In genomic region chr17:81241648-81242420, GRCh38 we compare ENCODE assay signal across 8 cellular contexts. TPM values are rescaled to one million over a fixed set of nuclear protein-coding genes. Genes with fewer than 3 reads are reported as not detected.
DNase-seq lines count a peak whose midpoint lies in the region; ATAC-seq and TF ChIP-seq lines count a peak whose summit lies in the region.

No MANE protein-coding gene starts in this region.

- TF ChIP-seq CTCF in CD4-positive, alpha-beta T cell (IDR thresholded peaks at IDR 0.05): peak; percentile 40
- TF ChIP-seq CTCF in H9 (conservative IDR thresholded peaks at IDR 0.05): peak; percentile 94

- H3K4ac ChIP-seq in H9 (ENCODE audit: low read depth, low read length): no peak overlapping the region

- peaks cover 3% of the 10 kb centered on the region for H4K20me1 ChIP-seq in H9 (ENCODE audit: control insufficient read depth, insufficient read depth, insufficient read length)

- no peak overlapping the region for H3K27ac ChIP-seq in CD4-positive, alpha-beta T cell (ENCODE audit: low read depth, low read length)
- no peak overlapping the region for H3K27ac ChIP-seq in H9 (ENCODE audit: insufficient read length, low read depth, low read length)

- H3K4me3 Mint-ChIP-seq in CD4-positive, alpha-beta T cell: peak overlapping the region; percentile 90
- peak overlapping the region; percentile 4 to 32; a peak in 2 of 5 replicates for H3K4me3 Mint-ChIP-seq in H9
- peak overlapping the region; percentile 92 for H3K4me3 Mint-ChIP-seq in activated naive CD8-positive, alpha-beta T cell treated with anti-CD3 and anti-CD28 coated beads, Interleukin-2, amount 50 U/mL, for 24 hours

- no peak overlapping the region for H2BK15ac ChIP-seq in H9 (ENCODE audit: low read depth, low read length)

- H3K4me1 Mint-ChIP-seq in CD4-positive, alpha-beta T cell (ENCODE audit: low read depth): peaks cover 35% of the 10 kb centered on the region
- peaks cover 19 to 32% of the 10 kb centered on the region in 2 experiments for H3K4me1 Mint-ChIP-seq in H9
- H3K4me1 Mint-ChIP-seq in activated naive CD8-positive, alpha-beta T cell treated with anti-CD3 and anti-CD28 coated beads, Interleukin-2, amount 50 U/mL, for 24 hours: peaks cover 33% of the 10 kb centered on the region

- no peaks in the 10 kb centered on the region for H3K9me3 Mint-ChIP-seq in CD4-positive, alpha-beta T cell
- no peaks in the 10 kb centered on the region; a peak in 2 of 5 replicates for H3K9me3 Mint-ChIP-seq in H9
- H3K9me3 Mint-ChIP-seq in activated naive CD8-positive, alpha-beta T cell treated with anti-CD3 and anti-CD28 coated beads, Interleukin-2, amount 50 U/mL, for 24 hours: no peaks in the 10 kb centered on the region

- H3K27me3 Mint-ChIP-seq in CD4-positive, alpha-beta T cell: no peaks in the 10 kb centered on the region
- H3K27me3 Mint-ChIP-seq in H9 (ENCODE audit: low read depth): peaks cover 3% of the 10 kb centered on the region
- H3K27me3 Mint-ChIP-seq in activated naive CD8-positive, alpha-beta T cell treated with anti-CD3 and anti-CD28 coated beads, Interleukin-2, amount 50 U/mL, for 24 hours: no peaks in the 10 kb centered on the region

- no peak overlapping the region for H3K9ac ChIP-seq in H9 (ENCODE audit: extremely low read depth, insufficient read length, low read length)

- no peak overlapping the region for H3K56ac ChIP-seq in H9 (ENCODE audit: insufficient read length, low read depth, low read length)

- H4K8ac ChIP-seq in H9 (replicated peaks; ENCODE audit: insufficient read length, low read depth, low read length): no peak overlapping the region

- H4K91ac ChIP-seq in H9 (ENCODE audit: insufficient read length, low read depth, low read length): no peak overlapping the region

- H2AK5ac ChIP-seq in H9 (ENCODE audit: insufficient read length, low read length): no peak overlapping the region

- no peaks in the 10 kb centered on the region for H3K9me3 ChIP-seq in CD4-positive, alpha-beta T cell (ENCODE audit: control insufficient read depth, low read length)
- no peaks in the 10 kb centered on the region for H3K9me3 ChIP-seq in H9 (ENCODE audit: control insufficient read depth, low read depth, low read length)

- no peaks in the 10 kb centered on the region for H3K4me1 ChIP-seq in H9 (ENCODE audit: insufficient read depth, low read length)

- H3K79me1 ChIP-seq in H9 (ENCODE audit: insufficient read depth, low read depth, low read length, poor library complexity, severe bottlenecking): peaks cover 3% of the 10 kb centered on the region

- H2BK20ac ChIP-seq in H9 (ENCODE audit: low read depth, low read length, poor library complexity, severe bottlenecking): no peak overlapping the region

- POLR2A ChIA-PET in CD4-positive, alpha-beta T cell (lab: Charles Lee): no interaction called here

- H4K5ac ChIP-seq in H9 (ENCODE audit: insufficient read length, low read depth, low read length): no peak overlapping the region

- no CpG with 5 or more reads among the region's 26 CpGs for WGBS in H9 (ENCODE audit: extremely low coverage, insufficient read length, low lambda C conversion rate)

- H3K79me2 ChIP-seq in H9 (ENCODE audit: insufficient read depth, low read length): peaks cover 4% of the 10 kb centered on the region

- H3K27me3 ChIP-seq in CD4-positive, alpha-beta T cell (ENCODE audit: control insufficient read depth, insufficient read depth, low read length): no peaks in the 10 kb centered on the region
- H3K27me3 ChIP-seq in H9 (ENCODE audit: insufficient read depth, low read length): no peaks in the 10 kb centered on the region

- H3K23me2 ChIP-seq in H9 (ENCODE audit: insufficient read length, low read depth, low read length, poor library complexity, severe bottlenecking): peaks cover 12% of the 10 kb centered on the region

- H3T11ph ChIP-seq in H9 (ENCODE audit: low read length): no peak overlapping the region

- no peak overlapping the region for H3K14ac ChIP-seq in H9 (ENCODE audit: insufficient read depth, low read length)

- DNase-seq in CD4-positive, alpha-beta T cell: peak; percentile 27 to 70 (median 54)
- peak; percentile 91 for DNase-seq in H9
- DNase-seq in SW480 (ENCODE audit: low spot score): peak; percentile 48
- DNase-seq in activated naive CD8-positive, alpha-beta T cell treated with anti-CD3 and anti-CD28 coated beads, Interleukin-2, amount 50 U/mL, for 24 hours: peak; percentile 83
- DNase-seq in iPS-NIHi7 (ENCODE audit: extremely low spot score): peak; percentile 88
- DNase-seq in stimulated activated CD4-positive, alpha-beta T cell treated with anti-CD3 and anti-CD28 coated beads, TNF-alpha, amount 100 ng/mL, for 1 hour (ENCODE audit: low read depth in 3 of 3, low spot score in 1 of 3): peak in 2 of 3 donors; percentile 28 to 60
- no peak for DNase-seq in pons (ENCODE audit: low spot score)

- no peak for ATAC-seq in CD4-positive, alpha-beta T cell (ENCODE audit: poor library complexity)
- peak; percentile 12 for ATAC-seq in activated naive CD8-positive, alpha-beta T cell treated with anti-CD3 and anti-CD28 coated beads, Interleukin-2, amount 50 U/mL, for 24 hours
- ATAC-seq in HG02642 (IDR thresholded peaks at IDR 0.05; ENCODE audit: poor library complexity, unreplicated experiment): no peak

- CTCF ChIA-PET in CD4-positive, alpha-beta T cell (lab: Charles Lee): no interaction called here

- no peak overlapping the region for H3K23ac ChIP-seq in H9 (ENCODE audit: insufficient read length, low read depth, low read length)

- intact Hi-C loops in CD4-positive, alpha-beta T cell (cut with DNase I, micrococcal nuclease): loop anchor here (1.0 to 5.0 kb wide), 4 partner anchors 100 to 210 kb away; no protein-coding TSS in a partner anchor

- no peak overlapping the region for H3K27ac Mint-ChIP-seq in CD4-positive, alpha-beta T cell
- H3K27ac Mint-ChIP-seq in H9: 0 out of 7 replicates have a peak overlapping the region, but pooled peaks of 2 of the 3 experiments have one; percentile 13 to 54
- peak overlapping the region; percentile 54 for H3K27ac Mint-ChIP-seq in activated naive CD8-positive, alpha-beta T cell treated with anti-CD3 and anti-CD28 coated beads, Interleukin-2, amount 50 U/mL, for 24 hours

- no peak overlapping the region for H2BK5ac ChIP-seq in H9 (ENCODE audit: insufficient read length, low read length)

- H3K36me3 Mint-ChIP-seq in CD4-positive, alpha-beta T cell (ENCODE audit: low read depth): peaks cover 10% of the 10 kb centered on the region
- H3K36me3 Mint-ChIP-seq in H9 (ENCODE audit: insufficient read depth in 1 of 3, low read depth in 3 of 3): peaks cover 2 to 15% (median 9%) of the 10 kb centered on the region in 3 experiments; a peak in 6 of 7 replicates
- H3K36me3 Mint-ChIP-seq in activated naive CD8-positive, alpha-beta T cell treated with anti-CD3 and anti-CD28 coated beads, Interleukin-2, amount 50 U/mL, for 24 hours (ENCODE audit: low read depth): peaks cover 14% of the 10 kb centered on the region

- no peak overlapping the region for H2BK120ac ChIP-seq in H9 (ENCODE audit: low read depth, low read length, poor library complexity, severe bottlenecking)

- no peak overlapping the region for H2BK12ac ChIP-seq in H9 (ENCODE audit: insufficient read length, low read depth, low read length)

- H3K18ac ChIP-seq in H9 (ENCODE audit: insufficient read length, low read depth, low read length): no peak overlapping the region

- H2AFZ ChIP-seq in H9 (ENCODE audit: low read length): no peak overlapping the region

- no peak overlapping the region for H3K4me2 ChIP-seq in H9 (ENCODE audit: insufficient read depth, insufficient read length, low read length)

RNA-seq across cellular contexts. Expression of gene NDUFAF8, which starts 2.7 kb away (rescaled TPM):
- total RNA-seq in CD4-positive, alpha-beta T cell: 10 to 100 TPM; 34.6 to 38.6 TPM
- total RNA-seq in H9 (2021): 53.1 and 60.1 TPM in 2 replicates

RNA-seq across cellular contexts. Expression of gene TEPSIN, which starts 3.0 kb away (rescaled TPM):
- total RNA-seq in CD4-positive, alpha-beta T cell: 10 to 100 TPM; 68.2 to 74.4 TPM
- total RNA-seq in H9 (2021): 36.2 and 38.8 TPM in 2 replicates

RNA-seq across cellular contexts. Expression of gene CEP131, which starts 19.1 kb away (rescaled TPM):
- 10 to 100 TPM; 11.2 to 12.3 TPM for total RNA-seq in CD4-positive, alpha-beta T cell
- 16.3 and 16.5 TPM in 2 replicates for total RNA-seq in H9 (2021)

RNA-seq across cellular contexts. Expression of gene SLC38A10, which starts 53.3 kb away (rescaled TPM):
- total RNA-seq in CD4-positive, alpha-beta T cell: 10 to 100 TPM; 22.8 to 26.4 TPM
- 43.2 and 43.8 TPM in 2 replicates for total RNA-seq in H9 (2021)

Comparison
In these comparisons a context has a peak if more than half of its experiments do, and no peak if none do; other contexts are left out.
1. H3K4me3 Mint-ChIP-seq: peak in every context shown above with its lines; median percentile 92 in activated naive CD8-positive, alpha-beta T cell treated with anti-CD3 and anti-CD28 coated beads, Interleukin-2, amount 50 U/mL, for 24 hours; 90 in CD4-positive, alpha-beta T cell; 18 in H9.